ENCODE assay signal across 2 cellular contexts in the genomic region with DNA sequence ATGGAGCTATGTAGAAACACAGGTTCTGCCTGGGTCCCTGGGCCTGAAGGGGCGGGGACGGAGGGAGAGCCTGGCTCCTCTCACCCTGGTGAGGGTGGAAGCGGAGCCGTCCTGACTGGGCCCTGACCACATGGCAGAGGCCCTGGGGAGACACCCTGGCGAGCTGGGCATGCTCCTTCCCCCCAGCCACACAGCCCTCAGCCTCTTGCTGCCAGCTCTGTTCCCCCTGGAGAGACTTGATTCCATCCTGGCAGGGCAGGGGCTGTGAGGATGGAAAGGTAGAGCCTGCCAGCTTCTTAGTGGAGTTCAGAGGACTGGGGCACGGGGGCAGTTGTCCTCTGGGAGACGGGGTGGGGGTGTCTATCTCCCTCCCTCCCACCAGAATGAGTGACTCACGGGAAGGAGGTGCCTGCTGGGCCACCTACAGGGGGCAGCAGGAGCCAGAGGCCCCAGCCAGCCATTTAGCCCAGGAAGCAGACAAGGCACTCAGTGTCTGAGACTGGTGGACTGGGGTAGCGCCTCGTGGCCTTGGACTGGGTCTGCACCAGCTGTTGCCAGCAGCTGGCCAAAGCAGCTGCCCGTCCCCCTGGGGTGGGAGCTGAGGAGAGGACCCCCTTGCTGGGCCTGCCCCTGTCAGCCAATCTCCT.
A peak's percentile ranks its signal among the peaks of the same experiment; 100 is the strongest.
TF ChIP-seq lines count a peak whose summit lies in the region.

No MANE protein-coding gene starts in this region.

TF ChIP-seq in HepG2, 621 proteins besides CTCF, POLR2A, EP300 and RAD21:
- no peak for TF ChIP-seq SOX13 (IDR thresholded peaks at IDR 0.05)
- TF ChIP-seq SOX13 (CRISPR knock-in tag; conservative IDR thresholded peaks at IDR 0.05 in 1 of 2, IDR thresholded peaks at IDR 0.05 in 1 of 2), result no peak
- peak; percentile 39 for TF ChIP-seq STAG1 (CRISPR knock-in tag; IDR thresholded peaks at IDR 0.05)
- TF ChIP-seq, protein P1, sequence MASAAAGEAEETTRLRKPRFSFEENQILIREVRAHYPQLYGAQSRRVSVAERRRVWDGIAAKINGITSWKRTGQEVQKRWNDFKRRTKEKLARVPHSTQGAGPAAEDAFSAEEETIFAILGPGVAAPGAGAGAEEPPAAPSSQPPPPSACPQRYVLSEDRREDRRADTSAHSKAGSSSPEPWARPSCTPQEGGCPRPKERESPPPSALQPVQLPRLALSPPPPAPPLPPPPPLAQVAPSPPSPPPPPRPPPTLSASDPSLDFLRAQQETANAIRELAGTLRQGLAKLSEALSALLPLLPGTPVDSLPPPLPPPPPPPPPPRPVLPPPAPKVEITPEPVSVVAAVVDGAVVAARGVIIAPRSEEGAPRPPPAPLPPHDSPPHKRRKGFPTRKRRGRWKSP (CRISPR knock-in tag; IDR thresholded peaks at IDR 0.05), result no peak
- TF ChIP-seq TFAP4 (IDR thresholded peaks at IDR 0.05; ENCODE audit: borderline replicate concordance, low read depth), result peak; percentile 15; the same call in 1 of the 2 replicates
- TF ChIP-seq FOSL2 (CRISPR knock-in tag; IDR thresholded peaks at IDR 0.05), result peak; percentile 47; the same call in 1 of the 2 replicates
- TF ChIP-seq PATZ1 (CRISPR knock-in tag; IDR thresholded peaks at IDR 0.05), result 0 out of 2 replicates have a peak, but pooled peaks have one; percentile 11

TF ChIP-seq in H1, 55 proteins besides CTCF, POLR2A, EP300 and RAD21:
- TF ChIP-seq SP1 (IDR thresholded peaks at IDR 0.05; ENCODE audit: low read depth, low read length) (no peak), JUND (IDR thresholded peaks at IDR 0.05; ENCODE audit: low read length) (peak; percentile 39; the same call in 1 of the 2 replicates), KDM1A (IDR thresholded peaks at IDR 0.05; ENCODE audit: borderline replicate concordance, low read length) (no peak)
